Comparison of ENCODE assay signal across 8 cellular contexts in the genomic region with DNA sequence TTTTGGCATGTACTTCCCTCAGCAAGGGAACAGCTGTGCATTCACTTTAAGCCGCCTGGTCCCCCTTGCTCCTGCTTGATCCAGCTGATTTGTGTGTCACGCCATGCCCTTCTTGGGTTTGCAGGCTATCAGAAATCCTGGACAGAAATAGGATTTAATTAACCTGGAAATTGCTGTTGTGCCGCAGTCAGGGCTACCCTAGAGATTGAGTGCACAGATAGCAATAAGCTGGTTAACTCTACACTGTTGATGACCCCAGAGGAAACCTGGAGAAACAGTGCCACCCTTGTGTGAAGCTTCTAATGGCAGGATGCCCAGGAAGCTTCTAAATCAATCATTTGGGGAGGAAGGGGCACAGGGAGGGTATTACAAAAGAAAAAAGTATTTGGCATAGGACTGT.
A peak's percentile ranks its signal among the peaks of the same experiment; 100 is the strongest.
DNase-seq lines count a peak whose midpoint lies in the region; ATAC-seq and TF ChIP-seq lines count a peak whose summit lies in the region.

No MANE protein-coding gene starts in this region.

- H3K4me3 ChIP-seq in DND-41 (ENCODE audit: low read depth in 1 of 2, low read length in 2 of 2): no peak overlapping the region

- peaks cover 14% of the 10 kb centered on the region; the same call in 1 of the 2 replicates for H3K4me1 ChIP-seq in DND-41 (ENCODE audit: insufficient read depth, low read length)

- H3K27me3 Mint-ChIP-seq in nephron progenitor cell (ENCODE audit: low read depth, poor library complexity): peaks cover 3% of the 10 kb centered on the region

- no peak overlapping the region for H3K4me2 ChIP-seq in DND-41 (ENCODE audit: insufficient read depth, low read length)

- TF ChIP-seq CTCF in 22Rv1 (IDR thresholded peaks at IDR 0.05) (peak; percentile 20; the same call in 1 of the 2 replicates), DND-41 (IDR thresholded peaks at IDR 0.05; ENCODE audit: borderline replicate concordance, extremely low read depth, low read length, poor library complexity, severe bottlenecking) (peak; percentile 56), nephron progenitor cell (IDR thresholded peaks at IDR 0.05) (no peak)

- H2AFZ ChIP-seq in DND-41 (ENCODE audit: low read depth, low read length): no peak overlapping the region

- H4K20me1 ChIP-seq in DND-41 (ENCODE audit: insufficient read depth, low read length): peaks cover 35% of the 10 kb centered on the region

- H3K9me3 Mint-ChIP-seq in nephron progenitor cell: no peaks in the 10 kb centered on the region

- peak; percentile 18 for DNase-seq in DND-41
- peak; percentile 69 to 81 for DNase-seq in NCI-H524 (lab: John Stamatoyannopoulos, UW)
- DNase-seq in foreskin melanocyte: peak; percentile 66
- DNase-seq in activated CD8-positive, alpha-beta memory T cell treated with anti-CD3 and anti-CD28 coated beads, Interleukin-2, amount 50 U/mL, for 4 hours: no peak
- no peak for DNase-seq in nephron progenitor cell
- DNase-seq in NCI-H1048 (lab: John Stamatoyannopoulos, UW): no peak

- peaks cover 4% of the 10 kb centered on the region for H3K36me3 Mint-ChIP-seq in nephron progenitor cell (ENCODE audit: low read depth)

- ATAC-seq in DND-41 (ENCODE audit: insufficient read depth, low read depth) (peak; percentile 62; the same call in 1 of the 3 replicates), GM18868 (IDR thresholded peaks at IDR 0.05; ENCODE audit: unreplicated experiment) (no peak)

- H3K9me3 ChIP-seq in DND-41 (ENCODE audit: insufficient read depth, low read length, severe bottlenecking): no peaks in the 10 kb centered on the region

- H3K9ac ChIP-seq in DND-41 (ENCODE audit: low read depth, low read length): no peak overlapping the region

- no peaks in the 10 kb centered on the region for H3K36me3 ChIP-seq in DND-41 (ENCODE audit: insufficient read depth, low read length)

- no peak overlapping the region for H3K27ac ChIP-seq in 22Rv1
- no peak overlapping the region for H3K27ac ChIP-seq in DND-41 (ENCODE audit: low read length)

- H3K4me3 Mint-ChIP-seq in nephron progenitor cell: no peak overlapping the region

- H3K27me3 ChIP-seq in DND-41 (ENCODE audit: insufficient read depth, low read length, poor library complexity): no peaks in the 10 kb centered on the region

- H3K4me1 Mint-ChIP-seq in nephron progenitor cell: peaks cover 96% of the 10 kb centered on the region

- H3K79me2 ChIP-seq in DND-41 (ENCODE audit: insufficient read depth, low read length): peaks cover 59% of the 10 kb centered on the region

- no peak overlapping the region for H3K27ac Mint-ChIP-seq in nephron progenitor cell

Comparison
In these comparisons a context has a peak if more than half of its experiments do, and no peak if none do; other contexts are left out.
1. DNase-seq: peak in DND-41 (single experiment), NCI-H524 (2 of 2) and foreskin melanocyte (single experiment); none in activated CD8-positive, alpha-beta memory T cell treated with anti-CD3 and anti-CD28 coated beads, Interleukin-2, amount 50 U/mL, for 4 hours (single experiment), nephron progenitor cell (single experiment) and NCI-H1048 (single experiment).